In the genomic region with DNA sequence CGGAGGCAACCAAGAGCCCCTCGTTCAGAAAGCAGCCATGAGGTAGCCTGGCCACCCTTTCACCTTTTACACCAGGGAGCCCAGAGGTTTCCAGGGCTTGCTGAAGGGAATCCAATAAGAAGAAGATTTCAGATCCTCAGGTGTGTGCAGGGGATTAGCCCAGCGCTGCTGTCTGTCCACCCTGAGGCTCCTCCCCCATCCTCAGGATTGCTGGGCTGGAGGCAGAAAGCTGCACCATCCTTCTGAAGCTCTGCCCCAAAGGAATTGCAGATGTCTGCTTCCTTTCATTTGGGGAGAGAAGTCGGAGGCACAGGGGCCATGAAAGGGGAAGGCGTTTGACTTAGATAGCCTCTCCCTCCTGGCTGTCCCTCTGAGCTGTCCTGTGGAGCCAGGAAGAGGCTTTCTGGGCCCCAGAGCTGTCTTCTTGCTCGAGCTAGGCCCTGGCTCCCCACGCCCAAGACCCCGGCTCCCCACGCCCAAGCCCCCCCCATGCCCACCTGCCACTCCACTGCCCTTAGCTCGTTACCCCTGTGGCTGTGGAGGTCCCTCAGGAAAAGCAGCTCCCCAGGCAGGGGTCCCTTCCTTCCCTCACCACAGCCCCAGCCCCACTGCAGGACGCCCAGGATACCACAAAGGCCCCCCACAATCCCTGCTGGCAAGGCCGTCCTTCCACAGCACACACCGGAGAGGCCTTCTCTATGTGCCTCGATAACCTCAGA, we compare ENCODE assay signal across 17 cellular contexts.
DNase-seq lines count a peak whose midpoint lies in the region; ATAC-seq and TF ChIP-seq lines count a peak whose summit lies in the region.
"Had no signal": no experiment of that assay in that cellular context is flagged by ENCODE, and none has a peak within 500 bp of the region (broad histone marks: within the 10 kb centered on the region; RNA-seq: fewer than 3 reads in every experiment).

No MANE protein-coding gene starts in this region.

- no peak for TF ChIP-seq CTCF in GM23338 (conservative IDR thresholded peaks at IDR 0.05; ENCODE audit: low read depth in 2 of 2)

- peak; percentile 69 for ATAC-seq in GM23338
- no peak for ATAC-seq in sciatic nerve
- ATAC-seq in GM21825 (IDR thresholded peaks at IDR 0.05; ENCODE audit: unreplicated experiment), result no peak
- no peak for ATAC-seq in HG03025 (IDR thresholded peaks at IDR 0.05; ENCODE audit: low FRiP score, unreplicated experiment)
- ATAC-seq: HCT116, Right ventricle myocardium inferior had no signal

- no peak overlapping the region for H3K4me3 Mint-ChIP-seq in GM23338
- H3K4me3 Mint-ChIP-seq: CD8-positive, alpha-beta memory T cell had no signal

- DNase-seq in GM23338 (ENCODE audit: low spot score), result peak; percentile 25
- DNase-seq in NT2/D1 (ENCODE audit: low read depth, low spot score), result peak; percentile 48
- DNase-seq in iPS-NIHi7 (ENCODE audit: extremely low spot score), result peak; percentile 55
- DNase-seq in sciatic nerve (ENCODE audit: low spot score), result peak; percentile 35
- DNase-seq in retina, result no peak
- DNase-seq: CD8-positive, alpha-beta memory T cell; NCI-H1092; NCI-H2107; NCI-H226; NCI-H69; PC-9 had no signal

- no peaks in the 10 kb centered on the region for H3K9me2 ChIP-seq in GM23338 (ENCODE audit: insufficient read depth)

- H3K4me3 ChIP-seq in GM23338 (no peak overlapping the region), NT2/D1 (ENCODE audit: insufficient read length, low read depth) (no peak overlapping the region)
- H3K4me3 ChIP-seq: PC-9 had no signal

- no peak overlapping the region; the same call in 1 of the 2 replicates for H3K27ac Mint-ChIP-seq in GM23338
- H3K27ac Mint-ChIP-seq: CD8-positive, alpha-beta memory T cell had no signal

- H3K27me3 ChIP-seq in GM23338 (ENCODE audit: insufficient read depth) (no peaks in the 10 kb centered on the region), NT2/D1 (ENCODE audit: insufficient read depth, insufficient read length) (peaks cover 5% of the 10 kb centered on the region)
- H3K27me3 ChIP-seq: BE2C had no signal

- H3K9ac ChIP-seq in NT2/D1 (ENCODE audit: insufficient read length, low read depth), result peak overlapping the region; percentile 12
- H3K9ac ChIP-seq: KMS-11 had no signal

- no peak overlapping the region for H3K4me2 ChIP-seq in GM23338
- H3K4me2 ChIP-seq: KMS-11, PC-9 had no signal

- no peaks in the 10 kb centered on the region for H3K9me3 Mint-ChIP-seq in GM23338
- H3K9me3 Mint-ChIP-seq: CD8-positive, alpha-beta memory T cell had no signal

- H3K4me1 ChIP-seq in GM23338 (ENCODE audit: insufficient read depth) (peaks cover 7% of the 10 kb centered on the region; the same call in 1 of the 2 replicates), NT2/D1 (ENCODE audit: insufficient read depth, insufficient read length) (peaks cover 17% of the 10 kb centered on the region)

- no peaks in the 10 kb centered on the region for H3K36me3 Mint-ChIP-seq in GM23338 (ENCODE audit: low read depth)
- H3K36me3 Mint-ChIP-seq: CD8-positive, alpha-beta memory T cell had no signal

- intact Hi-C loops in sciatic nerve (cut with DNase I), result no loop called here

- no peaks in the 10 kb centered on the region for H3K79me2 ChIP-seq in GM23338 (replicated peaks; ENCODE audit: insufficient read depth)

- H3F3A ChIP-seq in GM23338 (replicated peaks; ENCODE audit: low read depth), result no peaks in the 10 kb centered on the region

- H3K36me3 ChIP-seq in GM23338 (ENCODE audit: insufficient read depth) (no peaks in the 10 kb centered on the region), NT2/D1 (ENCODE audit: insufficient read depth, insufficient read length, low read length) (no peaks in the 10 kb centered on the region)
- H3K36me3 ChIP-seq: BE2C had no signal

- peaks cover 9% of the 10 kb centered on the region for H3K27me3 Mint-ChIP-seq in GM23338 (ENCODE audit: insufficient read depth, low read depth, poor library complexity)

- no peaks in the 10 kb centered on the region for H3K9me3 ChIP-seq in NT2/D1 (ENCODE audit: insufficient read depth, low read length)
- H3K9me3 ChIP-seq: BE2C had no signal

- no peak overlapping the region for H3K27ac ChIP-seq in GM23338 (ENCODE audit: low read depth)
- H3K27ac ChIP-seq: KMS-11, PC-9 had no signal

- no peaks in the 10 kb centered on the region for H4K20me1 ChIP-seq in GM23338 (replicated peaks; ENCODE audit: insufficient read depth)

- H3K4me1 Mint-ChIP-seq in GM23338, result peaks cover 36% of the 10 kb centered on the region
- H3K4me1 Mint-ChIP-seq: CD8-positive, alpha-beta memory T cell had no signal

- peak overlapping the region; percentile 86; the same call in 1 of the 2 replicates for H2AFZ ChIP-seq in GM23338
- H2AFZ ChIP-seq: PC-9 had no signal

TF ChIP-seq in GM23338, 12 proteins besides CTCF, POLR2A, EP300 and RAD21 (continues in another document):
- TF ChIP-seq EZH2phosphoT487 (IDR thresholded peaks at IDR 0.05; ENCODE audit: unreplicated experiment) (no peak), STAT1 (IDR thresholded peaks at IDR 0.05; ENCODE audit: unreplicated experiment) (no peak), POLR2AphosphoS5 (IDR thresholded peaks at IDR 0.05; ENCODE audit: low read depth) (no peak), EZH2 (IDR thresholded peaks at IDR 0.05; ENCODE audit: low read depth, unreplicated experiment) (no peak), JUNB (IDR thresholded peaks at IDR 0.05; ENCODE audit: unreplicated experiment) (no peak), ZNF114 (CRISPR knock-in tag; IDR thresholded peaks at IDR 0.05) (no peak)
- TF ChIP-seq, protein P1, sequence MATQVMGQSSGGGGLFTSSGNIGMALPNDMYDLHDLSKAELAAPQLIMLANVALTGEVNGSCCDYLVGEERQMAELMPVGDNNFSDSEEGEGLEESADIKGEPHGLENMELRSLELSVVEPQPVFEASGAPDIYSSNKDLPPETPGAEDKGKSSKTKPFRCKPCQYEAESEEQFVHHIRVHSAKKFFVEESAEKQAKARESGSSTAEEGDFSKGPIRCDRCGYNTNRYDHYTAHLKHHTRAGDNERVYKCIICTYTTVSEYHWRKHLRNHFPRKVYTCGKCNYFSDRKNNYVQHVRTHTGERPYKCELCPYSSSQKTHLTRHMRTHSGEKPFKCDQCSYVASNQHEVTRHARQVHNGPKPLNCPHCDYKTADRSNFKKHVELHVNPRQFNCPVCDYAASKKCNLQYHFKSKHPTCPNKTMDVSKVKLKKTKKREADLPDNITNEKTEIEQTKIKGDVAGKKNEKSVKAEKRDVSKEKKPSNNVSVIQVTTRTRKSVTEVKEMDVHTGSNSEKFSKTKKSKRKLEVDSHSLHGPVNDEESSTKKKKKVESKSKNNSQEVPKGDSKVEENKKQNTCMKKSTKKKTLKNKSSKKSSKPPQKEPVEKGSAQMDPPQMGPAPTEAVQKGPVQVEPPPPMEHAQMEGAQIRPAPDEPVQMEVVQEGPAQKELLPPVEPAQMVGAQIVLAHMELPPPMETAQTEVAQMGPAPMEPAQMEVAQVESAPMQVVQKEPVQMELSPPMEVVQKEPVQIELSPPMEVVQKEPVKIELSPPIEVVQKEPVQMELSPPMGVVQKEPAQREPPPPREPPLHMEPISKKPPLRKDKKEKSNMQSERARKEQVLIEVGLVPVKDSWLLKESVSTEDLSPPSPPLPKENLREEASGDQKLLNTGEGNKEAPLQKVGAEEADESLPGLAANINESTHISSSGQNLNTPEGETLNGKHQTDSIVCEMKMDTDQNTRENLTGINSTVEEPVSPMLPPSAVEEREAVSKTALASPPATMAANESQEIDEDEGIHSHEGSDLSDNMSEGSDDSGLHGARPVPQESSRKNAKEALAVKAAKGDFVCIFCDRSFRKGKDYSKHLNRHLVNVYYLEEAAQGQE (IDR thresholded peaks at IDR 0.05; ENCODE audit: unreplicated experiment), result no peak
